Comparison of ENCODE assay signal across 1 cellular context in the genomic region with DNA sequence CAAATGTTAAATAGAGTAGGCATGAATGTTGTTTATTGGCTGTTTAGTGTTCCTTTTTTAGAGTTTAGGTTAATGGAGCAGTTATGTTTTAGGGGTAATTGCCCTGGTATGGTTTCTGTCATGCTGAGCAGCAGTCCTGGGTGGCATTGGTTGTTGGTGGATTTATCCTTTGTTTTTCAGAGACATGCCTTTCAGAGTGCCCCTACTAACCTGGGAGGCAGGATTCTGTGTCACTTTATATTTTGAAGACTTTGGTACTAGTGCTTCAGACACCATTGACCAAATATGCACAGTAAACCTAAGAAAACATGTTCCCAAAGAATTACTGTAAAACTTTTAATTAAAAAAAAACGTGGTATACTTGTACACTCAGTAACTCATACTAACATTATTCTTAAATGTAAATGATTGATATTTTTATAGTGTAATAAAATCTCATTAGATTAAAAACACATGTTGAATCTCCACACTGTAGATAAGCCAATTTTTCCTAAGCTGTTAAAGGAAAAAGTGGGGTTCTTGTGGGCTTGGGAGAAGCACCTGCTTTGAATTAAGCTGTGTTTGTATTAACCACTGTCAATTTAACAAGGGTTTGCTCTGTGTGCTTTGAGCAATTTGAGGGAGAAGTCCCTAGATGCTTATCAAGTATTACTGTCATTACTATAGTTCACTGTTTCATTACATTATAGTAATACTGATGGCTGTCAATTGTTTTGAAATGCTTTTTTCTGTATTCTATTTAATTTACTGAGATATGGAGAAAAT.
A peak's percentile ranks its signal among the peaks of the same experiment; 100 is the strongest.
TF ChIP-seq lines count a peak whose summit lies in the region.

No MANE protein-coding gene starts in this region.

TF ChIP-seq in HEK293, 187 proteins besides CTCF, POLR2A, EP300 and RAD21 (continued from another document):
- 0 out of 2 replicates have a peak, but pooled peaks have one; percentile 7 for TF ChIP-seq ZIC2 (tag by site-specific recombination; IDR thresholded peaks at IDR 0.05)
